8 cellular contexts compared by ENCODE assay signal in genomic region chr19:9796113-9796773, GRCh38. TPM values are rescaled to one million over a fixed set of nuclear protein-coding genes. Genes with fewer than 3 reads are reported as not detected.
DNase-seq lines count a peak whose midpoint lies in the region; ATAC-seq, FAIRE-seq and TF ChIP-seq lines count a peak whose summit lies in the region.

No MANE protein-coding gene starts in this region.

- peak; percentile 94 for FAIRE-seq in GM12891 (lab: Jason Lieb, UNC)

- H3K4ac ChIP-seq in mesendoderm (ENCODE audit: low read depth, low read length): no peak overlapping the region

- no peaks in the 10 kb centered on the region for H3K36me3 Mint-ChIP-seq in IgD-negative memory B cell
- H3K36me3 Mint-ChIP-seq in endodermal cell (ENCODE audit: low read depth): peaks cover 3% of the 10 kb centered on the region

- no peak for ATAC-seq in HG03196 (IDR thresholded peaks at IDR 0.05; ENCODE audit: unreplicated experiment)

- no peak overlapping the region for H3K23ac ChIP-seq in mesendoderm (ENCODE audit: low read length)

- H3K4me3 Mint-ChIP-seq in IgD-negative memory B cell (peak overlapping the region in 3 of 4 donors; percentile 34 to 73 (median 37)), endodermal cell (no peak overlapping the region)

- H3K27ac Mint-ChIP-seq in IgD-negative memory B cell (peak overlapping the region; percentile 61 to 92 (median 66)), endodermal cell (peak overlapping the region; percentile 15)

- H4K5ac ChIP-seq in mesendoderm (ENCODE audit: low read length): no peak overlapping the region

- H3K27me3 Mint-ChIP-seq in IgD-negative memory B cell (no peaks in the 10 kb centered on the region), endodermal cell (ENCODE audit: insufficient read depth) (peaks cover 5% of the 10 kb centered on the region)

- H3K4me1 ChIP-seq in NT2/D1 (ENCODE audit: insufficient read depth, insufficient read length) (no peaks in the 10 kb centered on the region), endodermal cell (ENCODE audit: control insufficient read depth, insufficient read depth, low read length) (no peaks in the 10 kb centered on the region), mesendoderm (ENCODE audit: control insufficient read depth, low read depth, low read length) (no peaks in the 10 kb centered on the region)

- no peak overlapping the region for H3K18ac ChIP-seq in mesendoderm (ENCODE audit: low read length)

- H3K9ac ChIP-seq in NT2/D1 (ENCODE audit: insufficient read length, low read depth): no peak overlapping the region
- no peak overlapping the region for H3K9ac ChIP-seq in endodermal cell (ENCODE audit: extremely low read depth, low read length, poor library complexity, severe bottlenecking)
- no peak overlapping the region for H3K9ac ChIP-seq in mesendoderm (ENCODE audit: low read length)

- H3K27ac ChIP-seq in endodermal cell (ENCODE audit: low read depth, low read length) (no peak overlapping the region), mesendoderm (ENCODE audit: low read depth, low read length) (no peak overlapping the region)

- H3K4me3 ChIP-seq in NT2/D1 (ENCODE audit: insufficient read length, low read depth) (no peak overlapping the region), endodermal cell (ENCODE audit: low read length) (no peak overlapping the region), mesendoderm (ENCODE audit: low read length) (no peak overlapping the region)

- TF ChIP-seq POLR2A in GM12891 (IDR thresholded peaks at IDR 0.05; ENCODE audit: low read depth, low read length): no peak

- H3K36me3 ChIP-seq in NT2/D1 (ENCODE audit: insufficient read depth, insufficient read length, low read length) (peaks cover 8% of the 10 kb centered on the region), endodermal cell (ENCODE audit: control insufficient read depth, insufficient read depth, low read length) (no peaks in the 10 kb centered on the region), mesendoderm (ENCODE audit: control insufficient read depth, insufficient read depth, low read length) (no peaks in the 10 kb centered on the region)

- H3K9me3 Mint-ChIP-seq in IgD-negative memory B cell (peaks cover 0 to 5% (median 3%) of the 10 kb centered on the region in 3 donors), endodermal cell (no peaks in the 10 kb centered on the region)

- H2BK5ac ChIP-seq in mesendoderm (ENCODE audit: low read length): no peak overlapping the region

- H2AK5ac ChIP-seq in mesendoderm (ENCODE audit: low read length): no peak overlapping the region

- WGBS in endodermal cell (ENCODE audit: insufficient coverage in 1 of 2, insufficient read length in 1 of 2), 2 experiments: 54 to 100% methylated on average over 2 to 6 of the region's 6 CpGs
- no CpG with 5 or more reads among the region's 6 CpGs for WGBS in mesendoderm (ENCODE audit: extremely low coverage, insufficient coverage, low lambda C conversion rate)

- TF ChIP-seq CTCF in endodermal cell (conservative IDR thresholded peaks at IDR 0.05): peak; percentile 91

- H2BK15ac ChIP-seq in mesendoderm (replicated peaks; ENCODE audit: low read depth): no peak overlapping the region

- no peak overlapping the region for H3K4me2 ChIP-seq in mesendoderm (ENCODE audit: low read length)

- DNase-seq in GM12891 (ENCODE audit: insufficient read length, low spot score): peak; percentile 38
- peak; percentile 88 for DNase-seq in NT2/D1 (ENCODE audit: low read depth, low spot score)
- DNase-seq in activated CD8-positive, alpha-beta memory T cell treated with anti-CD3 and anti-CD28 coated beads for 4 hours (ENCODE audit: low read depth in 2 of 2): peak; percentile 66 to 75
- DNase-seq in endodermal cell: peak; percentile 95
- DNase-seq in mesendoderm: peak; percentile 98
- peak; percentile 66 to 72 for DNase-seq in stimulated activated CD8-positive, alpha-beta memory T cell treated with anti-CD3 and anti-CD28 coated beads, Interleukin-15, amount 100 ng/mL, for 48 hours (ENCODE audit: low read depth in 2 of 2)

- no peak overlapping the region for H3K56ac ChIP-seq in mesendoderm (ENCODE audit: low read length)

- no peak overlapping the region for H4K8ac ChIP-seq in mesendoderm (ENCODE audit: low read depth, low read length)

- H2BK120ac ChIP-seq in mesendoderm (ENCODE audit: low read depth, low read length): no peak overlapping the region

- H3K27me3 ChIP-seq in NT2/D1 (ENCODE audit: insufficient read depth, insufficient read length): no peaks in the 10 kb centered on the region
- no peaks in the 10 kb centered on the region for H3K27me3 ChIP-seq in endodermal cell (ENCODE audit: control insufficient read depth, insufficient read depth, low read length, poor library complexity, severe bottlenecking)
- no peaks in the 10 kb centered on the region for H3K27me3 ChIP-seq in mesendoderm (ENCODE audit: insufficient read depth, low read length, poor library complexity)

- no peaks in the 10 kb centered on the region for H3K79me1 ChIP-seq in mesendoderm (ENCODE audit: low read length)

- H3K9me3 ChIP-seq in NT2/D1 (ENCODE audit: insufficient read depth, low read length) (no peaks in the 10 kb centered on the region), endodermal cell (ENCODE audit: control insufficient read depth, low read length) (no peaks in the 10 kb centered on the region)

- H3K79me2 ChIP-seq in mesendoderm (ENCODE audit: control insufficient read depth, insufficient read depth, low read length): no peaks in the 10 kb centered on the region

- H3K4me1 Mint-ChIP-seq in IgD-negative memory B cell (peaks cover 11 to 17% (median 14%) of the 10 kb centered on the region in 3 donors), endodermal cell (peaks cover 1% of the 10 kb centered on the region)

TF ChIP-seq in GM12891, 5 proteins besides CTCF, POLR2A, EP300 and RAD21:
- TF ChIP-seq SPI1 (IDR thresholded peaks at IDR 0.05; ENCODE audit: low read depth, low read length) (no peak), TAF1 (IDR thresholded peaks at IDR 0.05; ENCODE audit: low read depth, low read length) (no peak), POLR2AphosphoS5 (IDR thresholded peaks at IDR 0.05; ENCODE audit: low read depth, low read length) (no peak), POU2F2 (IDR thresholded peaks at IDR 0.05; ENCODE audit: low read depth, low read length) (no peak), PAX5 (IDR thresholded peaks at IDR 0.05; ENCODE audit: insufficient read depth, low read length, severe bottlenecking) (no peak)

RNA-seq across cellular contexts. Expression of gene FBXL12, which starts 22.6 kb away (rescaled TPM):
- 16.8 TPM for polyA plus RNA-seq in GM12891 (2012; ENCODE audit: low read depth, missing spikeins)
- polyA plus RNA-seq in IgD-negative memory B cell: 10.4 TPM
- total RNA-seq in endodermal cell: 10 to 100 TPM; 28.3 to 28.8 TPM
- polyA plus RNA-seq in endodermal cell (2013, experiment 1 of 2): 27.8 TPM
- 26.3 TPM for polyA plus RNA-seq in endodermal cell (2013, experiment 2 of 2)
- 22.9 TPM for polyA plus RNA-seq in mesendoderm (2013, experiment 1 of 2)
- 23.8 TPM for polyA plus RNA-seq in mesendoderm (2013, experiment 2 of 2)

RNA-seq across cellular contexts. Expression of gene ZNF846, which starts 27.7 kb away (rescaled TPM):
- polyA plus RNA-seq in GM12891 (2012; ENCODE audit: low read depth, missing spikeins): 3.2 TPM
- polyA plus RNA-seq in IgD-negative memory B cell: 6.3 TPM
- total RNA-seq in endodermal cell: 10 to 100 TPM; 12.3 to 23.6 TPM
- polyA plus RNA-seq in endodermal cell (2013, experiment 1 of 2): 11.4 TPM
- polyA plus RNA-seq in endodermal cell (2013, experiment 2 of 2): 13.0 TPM
- 5.3 TPM for polyA plus RNA-seq in mesendoderm (2013, experiment 1 of 2)
- 4.5 TPM for polyA plus RNA-seq in mesendoderm (2013, experiment 2 of 2)

RNA-seq across cellular contexts. Expression of gene UBL5, which starts 31.5 kb away (rescaled TPM):
- polyA plus RNA-seq in GM12891 (2012; ENCODE audit: low read depth, missing spikeins): 819 TPM
- 592 TPM for polyA plus RNA-seq in IgD-negative memory B cell
- total RNA-seq in endodermal cell: 100 to 1,000 TPM; 415 to 506 TPM
- polyA plus RNA-seq in endodermal cell (2013, experiment 1 of 2): 627 TPM
- polyA plus RNA-seq in endodermal cell (2013, experiment 2 of 2): 623 TPM
- polyA plus RNA-seq in mesendoderm (2013, experiment 1 of 2): 348 TPM
- polyA plus RNA-seq in mesendoderm (2013, experiment 2 of 2): 352 TPM

RNA-seq across cellular contexts. Expression of gene PIN1, which starts 38.9 kb away (rescaled TPM):
- polyA plus RNA-seq in GM12891 (2012; ENCODE audit: low read depth, missing spikeins): 79.7 TPM
- 77.4 TPM for polyA plus RNA-seq in IgD-negative memory B cell
- 100 to 1,000 TPM in 1 of 2 donors, 10 to 100 TPM in 1; 92.4 to 101 TPM for total RNA-seq in endodermal cell
- 84.6 TPM for polyA plus RNA-seq in endodermal cell (2013, experiment 1 of 2)
- polyA plus RNA-seq in endodermal cell (2013, experiment 2 of 2): 87.0 TPM
- 58.6 TPM for polyA plus RNA-seq in mesendoderm (2013, experiment 1 of 2)
- polyA plus RNA-seq in mesendoderm (2013, experiment 2 of 2): 60.9 TPM

Comparison
In these comparisons a context has a peak if more than half of its experiments do, and no peak if none do; other contexts are left out.
1. DNase-seq: peak in every context shown above with its lines; median percentile 98 in mesendoderm; 95 in endodermal cell; 88 in NT2/D1; 70 in activated CD8-positive, alpha-beta memory T cell treated with anti-CD3 and anti-CD28 coated beads for 4 hours; 69 in stimulated activated CD8-positive, alpha-beta memory T cell treated with anti-CD3 and anti-CD28 coated beads, Interleukin-15, amount 100 ng/mL, for 48 hours; 38 in GM12891.